Comparison of ENCODE assay signal across 8 cellular contexts in genomic region chr19:57351867-57352266, GRCh38. TPM values are rescaled to one million over a fixed set of nuclear protein-coding genes. Genes with fewer than 3 reads are reported as not detected.
DNase-seq lines count a peak whose midpoint lies in the region; ATAC-seq and TF ChIP-seq lines count a peak whose summit lies in the region.

No MANE protein-coding gene starts in this region.

- no peak overlapping the region for H2BK15ac ChIP-seq in mesenchymal stem cell (ENCODE audit: low read depth, poor library complexity, severe bottlenecking)

- H3K27me3 ChIP-seq in AG04450 (ENCODE audit: control insufficient read depth, insufficient read depth, low read length) (no peaks in the 10 kb centered on the region), breast epithelium (no peaks in the 10 kb centered on the region), mesenchymal stem cell (ENCODE audit: control insufficient read depth in 1 of 2, insufficient read depth in 1 of 2, low read length in 2 of 2) (no peaks in the 10 kb centered on the region)

- no peak overlapping the region for H2AK5ac ChIP-seq in mesenchymal stem cell (ENCODE audit: low read length, severe bottlenecking)

- peak overlapping the region; percentile 9 for H4K8ac ChIP-seq in mesenchymal stem cell (ENCODE audit: low read length)

- H2AFZ ChIP-seq in mesenchymal stem cell (ENCODE audit: low read depth, low read length), result peak overlapping the region; percentile 32

- H3K4me3 ChIP-seq in AG04450 (ENCODE audit: low read depth, low read length) (peak overlapping the region; percentile 100), breast epithelium (peak overlapping the region; percentile 65 to 86 (median 84)), mesenchymal stem cell (ENCODE audit: insufficient read depth in 1 of 2, low read depth in 1 of 2, low read length in 2 of 2) (peak overlapping the region; percentile 74 to 99)

- H3K79me1 ChIP-seq in mesenchymal stem cell (replicated peaks; ENCODE audit: low read length, poor library complexity, severe bottlenecking), result peaks cover 31% of the 10 kb centered on the region

- peaks cover 25% of the 10 kb centered on the region for H3K36me3 ChIP-seq in breast epithelium
- peaks cover 38 to 41% of the 10 kb centered on the region in 2 experiments for H3K36me3 ChIP-seq in mesenchymal stem cell (ENCODE audit: control insufficient read depth in 1 of 2, insufficient read depth in 2 of 2, low read depth in 1 of 2, low read length in 2 of 2)

- H3K9ac ChIP-seq in mesenchymal stem cell (ENCODE audit: low read length), result peak overlapping the region; percentile 100

- TF ChIP-seq CTCF in AG04450 (IDR thresholded peaks at IDR 0.05; ENCODE audit: low read depth, low read length), result 0 out of 2 replicates have a peak, but pooled peaks have one; percentile 4
- no peak for TF ChIP-seq CTCF in breast epithelium (IDR thresholded peaks at IDR 0.05)

- intact Hi-C loops in breast epithelium (cut with DNase I; ENCODE audit: low total_unique reads), result no loop called here

- POLR2A ChIA-PET in AG04450 (lab: Yijun Ruan, JAX), result no interaction called here

- 35% methylated on average over 7 of the region's 7 CpGs for WGBS in mesenchymal stem cell

- no peak overlapping the region for H3K14ac ChIP-seq in mesenchymal stem cell (ENCODE audit: low read length in 2 of 2)

- H3K18ac ChIP-seq in mesenchymal stem cell (ENCODE audit: low read depth in 1 of 2, low read length in 2 of 2), result no peak overlapping the region

- no peak overlapping the region for H2BK120ac ChIP-seq in mesenchymal stem cell (ENCODE audit: low read depth, low read length)

- CTCF ChIA-PET in AG04450 (lab: Charles Lee), result no interaction called here

- H3K27ac ChIP-seq in AG04450 (ENCODE audit: low read depth, low read length) (no peak overlapping the region), breast epithelium (peak overlapping the region in 1 of 2 donors; percentile 77), mesenchymal stem cell (ENCODE audit: low read length, poor library complexity, severe bottlenecking) (no peak overlapping the region)

- DNase-seq in AG04450 (ENCODE audit: low read depth, low spot score), result no peak
- no peak for DNase-seq in breast epithelium (ENCODE audit: low spot score in 2 of 2)
- DNase-seq in mesenchymal stem cell, result peak; percentile 43
- no peak for DNase-seq in NCI-H510A treated with DMSO at 0.1 percent for 48 hours (lab: John Stamatoyannopoulos, UW)
- no peak for DNase-seq in C1 segment of cervical spinal cord (lab: John Stamatoyannopoulos, UW)
- DNase-seq in occipital lobe (lab: John Stamatoyannopoulos, UW), result no peak
- no peak for DNase-seq in NCI-H510A (lab: John Stamatoyannopoulos, UW)

- no peak overlapping the region for H4K91ac ChIP-seq in mesenchymal stem cell (ENCODE audit: low read length)

- H3K9me3 ChIP-seq in AG04450 (ENCODE audit: control insufficient read depth, insufficient read depth, low read length), result no peaks in the 10 kb centered on the region; the same call in none of the 2 replicates
- peaks cover 40 to 41% of the 10 kb centered on the region in 2 donors for H3K9me3 ChIP-seq in breast epithelium
- peaks cover 17% of the 10 kb centered on the region for H3K9me3 ChIP-seq in mesenchymal stem cell (ENCODE audit: control insufficient read depth, low read length)

- peak overlapping the region; percentile 3 to 56 for H3K4ac ChIP-seq in mesenchymal stem cell (ENCODE audit: low read depth in 1 of 2, low read length in 2 of 2)

- no peak overlapping the region for H2BK5ac ChIP-seq in mesenchymal stem cell (ENCODE audit: low read depth, low read length, poor library complexity, severe bottlenecking)

- H3K4me1 ChIP-seq in breast epithelium (peaks cover 0 to 7% of the 10 kb centered on the region in 2 donors), mesenchymal stem cell (ENCODE audit: control insufficient read depth, insufficient read depth, low read depth, low read length) (peaks cover 12% of the 10 kb centered on the region)

- TF ChIP-seq POLR2A in breast epithelium (IDR thresholded peaks at IDR 0.05), result no peak

- peak overlapping the region in 1 of 2 experiments; percentile 78 for H3K23ac ChIP-seq in mesenchymal stem cell (ENCODE audit: low read length in 2 of 2)

- ATAC-seq in HG03432 (IDR thresholded peaks at IDR 0.05; ENCODE audit: unreplicated experiment), result peak; percentile 3

- H2BK12ac ChIP-seq in mesenchymal stem cell (ENCODE audit: low read length in 2 of 2), result no peak overlapping the region

- peak overlapping the region; percentile 88 for H3K4me2 ChIP-seq in mesenchymal stem cell (ENCODE audit: low read length, poor library complexity, severe bottlenecking)

RNA-seq across cellular contexts. Expression of gene ZNF304, which starts 0.8 kb away (rescaled TPM):
- polyA plus RNA-seq in AG04450 (2011; rRNA removed), result 7.1 and 7.8 TPM in 2 replicates
- 12.7 and 16.1 TPM in 2 replicates for polyA minus RNA-seq in AG04450 (2011; rRNA and poly(A)+ RNA removed)
- total RNA-seq in breast epithelium, result 10 to 100 TPM in 1 of 3 donors, 1 to 10 TPM in 2; 7.5 to 13.6 (median 8.2) TPM
- polyA plus RNA-seq in mesenchymal stem cell (2013, experiment 1 of 2), result 3.3 TPM
- 3.3 TPM for polyA plus RNA-seq in mesenchymal stem cell (2013, experiment 2 of 2)
- 22.1 TPM for total RNA-seq in occipital lobe

RNA-seq across cellular contexts. Expression of gene TRAPPC2B, which starts 11.5 kb away (rescaled TPM):
- 16.5 and 19.6 TPM in 2 replicates for polyA plus RNA-seq in AG04450 (2011; rRNA removed)
- 8.3 and 10.5 TPM in 2 replicates for polyA minus RNA-seq in AG04450 (2011; rRNA and poly(A)+ RNA removed)
- total RNA-seq in breast epithelium (10 to 100 TPM; 16.7 to 23.2 (median 20.2) TPM), occipital lobe (26.2 TPM)
- 23.5 TPM for polyA plus RNA-seq in mesenchymal stem cell (2013, experiment 1 of 2)
- 22.8 TPM for polyA plus RNA-seq in mesenchymal stem cell (2013, experiment 2 of 2)

RNA-seq across cellular contexts. Expression of gene ZNF547, which starts 11.5 kb away (rescaled TPM):
- 3.3 and 3.7 TPM in 2 replicates for polyA plus RNA-seq in AG04450 (2011; rRNA removed)
- polyA minus RNA-seq in AG04450 (2011; rRNA and poly(A)+ RNA removed), result 5.6 and 12.2 TPM in 2 replicates
- total RNA-seq in breast epithelium (1 to 10 TPM; 1.6 to 3.8 (median 2.4) TPM), occipital lobe (11.2 TPM)
- polyA plus RNA-seq in mesenchymal stem cell (2013, experiment 1 of 2), result 1.2 TPM
- 1.0 TPM for polyA plus RNA-seq in mesenchymal stem cell (2013, experiment 2 of 2)

RNA-seq across cellular contexts. Expression of gene ZNF543, which starts 31.6 kb away (rescaled TPM):
- 2.6 and 2.7 TPM in 2 replicates for polyA plus RNA-seq in AG04450 (2011; rRNA removed)
- 8.4 and 8.5 TPM in 2 replicates for polyA minus RNA-seq in AG04450 (2011; rRNA and poly(A)+ RNA removed)
- total RNA-seq in breast epithelium (10 to 100 TPM in 1 of 3 donors, 1 to 10 TPM in 2; 6.7 to 14.8 (median 8.5) TPM), occipital lobe (40.7 TPM)
- 1.9 TPM for polyA plus RNA-seq in mesenchymal stem cell (2013, experiment 1 of 2)
- 2.2 TPM for polyA plus RNA-seq in mesenchymal stem cell (2013, experiment 2 of 2)

RNA-seq across cellular contexts. Expression of gene ZNF548, which starts 37.8 kb away (rescaled TPM):
- polyA plus RNA-seq in AG04450 (2011; rRNA removed), result 12.7 and 14.2 TPM in 2 replicates
- polyA minus RNA-seq in AG04450 (2011; rRNA and poly(A)+ RNA removed), result 21.8 and 23.5 TPM in 2 replicates
- total RNA-seq in breast epithelium (10 to 100 TPM; 23.6 to 34.5 (median 31.8) TPM), occipital lobe (49.1 TPM)
- 5.3 TPM for polyA plus RNA-seq in mesenchymal stem cell (2013, experiment 1 of 2)
- 5.6 TPM for polyA plus RNA-seq in mesenchymal stem cell (2013, experiment 2 of 2)
